Comparison of ENCODE assay signal across 23 cellular contexts in genomic region chr4:140841186-140841585, GRCh38.
"Had no signal": no experiment of that assay in that cellular context is flagged by ENCODE, and none has a peak within 500 bp of the region (broad histone marks: within the 10 kb centered on the region; RNA-seq: fewer than 3 reads in every experiment).

No MANE protein-coding gene starts in this region.

- H3K4me3 ChIP-seq: K562 had no signal

- H3K27ac ChIP-seq: KMS-11, RWPE1 had no signal

- DNase-seq: IMR-90, MV-4-11, NCI-H1048, NCI-H1105, NCI-H1417, NCI-H1436 treated with DMSO at 0.1 percent for 48 hours, NCI-H1694, NCI-H187 treated with DMSO at 0.1 percent for 48 hours, NCI-H2029 treated with DMSO at 0.1 percent for 48 hours, NCI-H226, NCI-H446, NCI-H510A, NCI-H524 treated with DMSO at 0.1 percent for 48 hours, NCI-H69, NCI-H774, PC-3, SHP77, SK-N-SH, SW 1271 had no signal

- FAIRE-seq: K562 had no signal

- H3K9me2 ChIP-seq: SK-N-SH had no signal

- ATAC-seq: K562, Panc1, PC-3 had no signal

- H3K4me2 ChIP-seq: KMS-11, SK-N-SH had no signal

- H3K9me3 ChIP-seq: SK-N-SH had no signal

- H3K9ac ChIP-seq: KMS-11, SK-N-SH had no signal
